ENCODE assay signal across 1 cellular context in the genomic region with DNA sequence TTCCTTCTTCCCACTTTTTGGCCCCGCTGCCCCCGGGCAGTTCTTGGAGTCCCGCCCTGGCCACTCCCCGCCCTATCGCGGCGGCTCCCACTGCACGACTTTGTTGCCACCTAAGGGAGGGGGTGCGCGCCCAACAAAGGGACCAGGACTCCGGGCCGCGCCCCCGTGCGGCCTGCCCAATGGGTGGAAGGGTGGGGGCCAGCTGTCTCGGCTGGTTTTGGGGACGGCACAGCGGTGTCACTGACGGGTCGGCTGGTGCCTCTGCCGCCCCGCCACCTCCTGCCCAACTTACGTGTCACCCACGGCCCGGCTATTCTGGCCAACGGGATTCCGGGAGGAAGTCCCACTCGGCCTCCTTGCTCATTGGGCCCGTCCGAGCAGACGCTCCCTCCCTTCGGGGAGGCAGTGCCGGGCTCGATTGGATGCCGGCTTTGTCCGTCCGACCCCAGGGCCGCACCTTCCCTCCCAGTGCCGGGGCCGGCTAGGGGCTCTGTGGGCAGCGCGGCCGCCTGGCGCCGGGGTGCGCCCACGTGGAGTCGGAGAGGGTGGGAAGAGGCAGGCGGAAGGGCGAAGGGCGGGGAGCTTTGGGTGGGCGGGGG.
TF ChIP-seq lines count a peak whose summit lies in the region.

A gene with protein sequence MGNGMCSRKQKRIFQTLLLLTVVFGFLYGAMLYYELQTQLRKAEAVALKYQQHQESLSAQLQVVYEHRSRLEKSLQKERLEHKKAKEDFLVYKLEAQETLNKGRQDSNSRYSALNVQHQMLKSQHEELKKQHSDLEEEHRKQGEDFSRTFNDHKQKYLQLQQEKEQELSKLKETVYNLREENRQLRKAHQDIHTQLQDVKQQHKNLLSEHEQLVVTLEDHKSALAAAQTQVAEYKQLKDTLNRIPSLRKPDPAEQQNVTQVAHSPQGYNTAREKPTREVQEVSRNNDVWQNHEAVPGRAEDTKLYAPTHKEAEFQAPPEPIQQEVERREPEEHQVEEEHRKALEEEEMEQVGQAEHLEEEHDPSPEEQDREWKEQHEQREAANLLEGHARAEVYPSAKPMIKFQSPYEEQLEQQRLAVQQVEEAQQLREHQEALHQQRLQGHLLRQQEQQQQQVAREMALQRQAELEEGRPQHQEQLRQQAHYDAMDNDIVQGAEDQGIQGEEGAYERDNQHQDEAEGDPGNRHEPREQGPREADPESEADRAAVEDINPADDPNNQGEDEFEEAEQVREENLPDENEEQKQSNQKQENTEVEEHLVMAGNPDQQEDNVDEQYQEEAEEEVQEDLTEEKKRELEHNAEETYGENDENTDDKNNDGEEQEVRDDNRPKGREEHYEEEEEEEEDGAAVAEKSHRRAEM (minus strand): TSS at position 314 of the 599 bp plus-strand sequence. CDS start 639 bp downstream, outside the sequence.

TF ChIP-seq in K562, 482 proteins besides CTCF, POLR2A, EP300 and RAD21 (continued from another document):
- TF ChIP-seq, protein P1, sequence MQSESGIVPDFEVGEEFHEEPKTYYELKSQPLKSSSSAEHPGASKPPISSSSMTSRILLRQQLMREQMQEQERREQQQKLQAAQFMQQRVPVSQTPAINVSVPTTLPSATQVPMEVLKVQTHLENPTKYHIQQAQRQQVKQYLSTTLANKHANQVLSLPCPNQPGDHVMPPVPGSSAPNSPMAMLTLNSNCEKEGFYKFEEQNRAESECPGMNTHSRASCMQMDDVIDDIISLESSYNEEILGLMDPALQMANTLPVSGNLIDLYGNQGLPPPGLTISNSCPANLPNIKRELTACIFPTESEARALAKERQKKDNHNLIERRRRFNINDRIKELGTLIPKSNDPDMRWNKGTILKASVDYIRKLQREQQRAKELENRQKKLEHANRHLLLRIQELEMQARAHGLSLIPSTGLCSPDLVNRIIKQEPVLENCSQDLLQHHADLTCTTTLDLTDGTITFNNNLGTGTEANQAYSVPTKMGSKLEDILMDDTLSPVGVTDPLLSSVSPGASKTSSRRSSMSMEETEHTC (IDR thresholded peaks at IDR 0.05): no peak
- TF ChIP-seq PML (IDR thresholded peaks at IDR 0.05; ENCODE audit: low read length): peak; percentile 14; the same call in 1 of the 2 replicates
- peak in 1 of 3 experiments; percentile 37; a peak in 1 of 6 replicates for TF ChIP-seq ZBTB11 (CRISPR knock-in tag; IDR thresholded peaks at IDR 0.05)
- TF ChIP-seq, protein P2, sequence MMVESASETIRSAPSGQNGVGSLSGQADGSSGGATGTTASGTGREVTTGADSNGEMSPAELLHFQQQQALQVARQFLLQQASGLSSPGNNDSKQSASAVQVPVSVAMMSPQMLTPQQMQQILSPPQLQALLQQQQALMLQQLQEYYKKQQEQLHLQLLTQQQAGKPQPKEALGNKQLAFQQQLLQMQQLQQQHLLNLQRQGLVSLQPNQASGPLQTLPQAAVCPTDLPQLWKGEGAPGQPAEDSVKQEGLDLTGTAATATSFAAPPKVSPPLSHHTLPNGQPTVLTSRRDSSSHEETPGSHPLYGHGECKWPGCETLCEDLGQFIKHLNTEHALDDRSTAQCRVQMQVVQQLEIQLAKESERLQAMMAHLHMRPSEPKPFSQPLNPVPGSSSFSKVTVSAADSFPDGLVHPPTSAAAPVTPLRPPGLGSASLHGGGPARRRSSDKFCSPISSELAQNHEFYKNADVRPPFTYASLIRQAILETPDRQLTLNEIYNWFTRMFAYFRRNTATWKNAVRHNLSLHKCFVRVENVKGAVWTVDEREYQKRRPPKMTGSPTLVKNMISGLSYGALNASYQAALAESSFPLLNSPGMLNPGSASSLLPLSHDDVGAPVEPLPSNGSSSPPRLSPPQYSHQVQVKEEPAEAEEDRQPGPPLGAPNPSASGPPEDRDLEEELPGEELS (CRISPR knock-in tag; IDR thresholded peaks at IDR 0.05; ENCODE audit: borderline replicate concordance): peak; percentile 92
- TF ChIP-seq ATF1 (CRISPR knock-in tag; IDR thresholded peaks at IDR 0.05): no peak
- peak; percentile 79 for TF ChIP-seq ATF1 (tag; IDR thresholded peaks at IDR 0.05)
- peak; percentile 8; the same call in 1 of the 2 replicates for TF ChIP-seq TOE1 (IDR thresholded peaks at IDR 0.05; ENCODE audit: borderline replicate concordance)
- no peak for TF ChIP-seq TOE1 (CRISPR knock-in tag; IDR thresholded peaks at IDR 0.05; ENCODE audit: borderline replicate concordance, low read depth)
- TF ChIP-seq ZNF217 (CRISPR knock-in tag; IDR thresholded peaks at IDR 0.05): no peak
- TF ChIP-seq RBM25 (IDR thresholded peaks at IDR 0.05; ENCODE audit: low read depth, low read length, severe bottlenecking): peak; percentile 76
- no peak for TF ChIP-seq ZNF324 (CRISPR knock-in tag; IDR thresholded peaks at IDR 0.05)
- TF ChIP-seq ZBED1 (IDR thresholded peaks at IDR 0.05): no peak; the same call in 1 of the 2 replicates
